Comparison of ENCODE assay signal across 21 cellular contexts in genomic region chr4:126572264-126572663, GRCh38.
"Had no signal": no experiment of that assay in that cellular context is flagged by ENCODE, and none has a peak within 500 bp of the region (broad histone marks: within the 10 kb centered on the region; RNA-seq: fewer than 3 reads in every experiment).

No MANE protein-coding gene starts in this region.

- H3K4me1 ChIP-seq: left ventricle myocardium inferior, psoas muscle, right lobe of liver, tibial artery, upper lobe of left lung, uterus had no signal

- ATAC-seq: effector memory CD8-positive, alpha-beta T cell; left cardiac atrium; naive thymus-derived CD8-positive, alpha-beta T cell; psoas muscle; right lobe of liver; stimulated activated effector memory CD8-positive, alpha-beta T cell treated with anti-CD3 and anti-CD28 coated beads, Interleukin-12 subunit alpha, Interleukin-12 subunit beta, amount 100 ng/mL, for 72 hours; stimulated activated naive CD8-positive, alpha-beta T cell treated with anti-CD3 and anti-CD28 coated beads, Interleukin-15, Interleukin-2, amounts not matched to agents 100 U/mL and 50 U/mL, for 24 hours had no signal

- H3K4me3 ChIP-seq: hepatocyte, left ventricle myocardium inferior, lung, psoas muscle, right lobe of liver, tibial artery, upper lobe of left lung, uterus had no signal

- DNase-seq: effector memory CD8-positive, alpha-beta T cell; foreskin melanocyte; head of caudate nucleus; kidney; left cardiac atrium; left ventricle myocardium inferior; naive thymus-derived CD8-positive, alpha-beta T cell; psoas muscle; retina; right lobe of liver; stimulated activated CD4-positive, alpha-beta T cell treated with anti-CD3 and anti-CD28 coated beads, Interleukin-4, amount 100 ng/mL, for 1 hour; stimulated activated CD8-positive, alpha-beta memory T cell treated with anti-CD3 and anti-CD28 coated beads, Interleukin-4, amount 100 ng/mL, for 48 hours; stimulated activated naive CD8-positive, alpha-beta T cell treated with anti-CD3 and anti-CD28 coated beads, Interleukin-15, Interleukin-2, amounts not matched to agents 100 U/mL and 50 U/mL, for 24 hours; tibial artery; upper lobe of left lung; uterus had no signal

- H3K9me3 ChIP-seq: left ventricle myocardium inferior, neutrophil, psoas muscle, right lobe of liver, tibial artery, upper lobe of left lung, uterus had no signal

- H3K27me3 ChIP-seq: hepatocyte, neutrophil, right lobe of liver, tibial artery, upper lobe of left lung, uterus had no signal

- H3K36me3 ChIP-seq: left ventricle myocardium inferior, neutrophil, right lobe of liver, tibial artery, upper lobe of left lung, uterus had no signal

- H3K27ac ChIP-seq: epithelial cell of prostate, hepatocyte, left ventricle myocardium inferior, neutrophil, psoas muscle, right lobe of liver, tibial artery, upper lobe of left lung, uterus had no signal
